14 cellular contexts compared by ENCODE assay signal in the genomic region with DNA sequence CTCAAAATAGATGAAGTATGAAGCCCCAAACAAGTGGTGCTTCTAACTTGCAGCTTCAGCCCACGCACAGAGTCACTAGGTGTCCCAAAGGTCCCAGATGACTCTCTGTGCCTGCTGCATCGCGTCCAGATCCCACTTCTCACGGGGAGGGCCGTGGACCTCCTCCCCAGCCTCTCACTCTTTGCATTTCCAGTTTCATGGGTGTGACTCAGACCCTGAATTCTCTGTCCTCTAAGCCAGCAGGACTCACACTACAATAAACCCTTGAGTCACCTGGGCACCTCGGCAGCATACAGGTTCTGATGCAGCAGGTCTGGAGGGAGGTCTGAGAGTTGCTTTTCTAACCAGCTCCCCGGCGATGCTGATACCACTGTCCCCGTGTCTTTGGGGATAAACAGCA.
"Had no signal": no experiment of that assay in that cellular context is flagged by ENCODE, and none has a peak within 500 bp of the region (broad histone marks: within the 10 kb centered on the region; RNA-seq: fewer than 3 reads in every experiment).

No MANE protein-coding gene starts in this region.

- H3K9me3 Mint-ChIP-seq: activated CD4-positive, alpha-beta T cell treated with anti-CD3 and anti-CD28 coated beads, Interleukin-2, amount 10 ng/mL, durations not matched to agents 7 days and 5 days; memory B cell; nephron; stimulated activated naive CD8-positive, alpha-beta T cell treated with anti-CD3 and anti-CD28 coated beads, Interleukin-15, Interleukin-2, amounts not matched to agents 100 ng/mL and 50 ng/mL, for 24 hours had no signal

- H3K4me1 Mint-ChIP-seq: activated CD4-positive, alpha-beta T cell treated with anti-CD3 and anti-CD28 coated beads, Interleukin-2, amount 10 ng/mL, durations not matched to agents 7 days and 5 days; memory B cell had no signal

- H3K4me1 ChIP-seq: esophagus squamous epithelium, sigmoid colon had no signal

- H3K4me3 ChIP-seq: esophagus squamous epithelium, heart left ventricle, sigmoid colon had no signal

- H3K36me3 Mint-ChIP-seq: activated naive CD8-positive, alpha-beta T cell; memory B cell had no signal

- H3K27ac ChIP-seq: esophagus squamous epithelium, heart left ventricle, sigmoid colon had no signal

- DNase-seq: activated CD4-positive, alpha-beta T cell treated with anti-CD3 and anti-CD28 coated beads, Interleukin-2, amount 10 ng/mL, durations not matched to agents 7 days and 5 days; activated CD4-positive, CD25-positive, alpha-beta regulatory T cell; activated effector memory CD4-positive, alpha-beta T cell treated with Interleukin-2 at 50 U/mL for 16 hours; activated T-cell treated with anti-CD3 and anti-CD28 coated beads, Interleukin-2, amount 50 U/mL, for 1 hour; esophagus squamous epithelium; foreskin fibroblast; heart left ventricle; sigmoid colon; stimulated activated CD4-positive, alpha-beta T cell treated with anti-CD3 and anti-CD28 coated beads, Interleukin-2, amount 100 ng/mL, for 48 hours; T-helper 2 cell had no signal

- H3K4me3 Mint-ChIP-seq: activated CD4-positive, alpha-beta T cell treated with anti-CD3 and anti-CD28 coated beads, Interleukin-2, amount 10 ng/mL, durations not matched to agents 7 days and 5 days; activated naive CD8-positive, alpha-beta T cell; memory B cell; nephron; stimulated activated naive CD8-positive, alpha-beta T cell treated with anti-CD3 and anti-CD28 coated beads, Interleukin-15, Interleukin-2, amounts not matched to agents 100 ng/mL and 50 ng/mL, for 24 hours had no signal

- H3K9me3 ChIP-seq: esophagus squamous epithelium, heart left ventricle, sigmoid colon had no signal

- H3K27me3 ChIP-seq: esophagus squamous epithelium, heart left ventricle, sigmoid colon had no signal

- H3K27ac Mint-ChIP-seq: activated CD4-positive, alpha-beta T cell treated with anti-CD3 and anti-CD28 coated beads, Interleukin-2, amount 10 ng/mL, durations not matched to agents 7 days and 5 days; activated naive CD8-positive, alpha-beta T cell; memory B cell; stimulated activated naive CD8-positive, alpha-beta T cell treated with anti-CD3 and anti-CD28 coated beads, Interleukin-15, Interleukin-2, amounts not matched to agents 100 ng/mL and 50 ng/mL, for 24 hours had no signal

- ATAC-seq: heart left ventricle had no signal

- H3K27me3 Mint-ChIP-seq: activated CD4-positive, alpha-beta T cell treated with anti-CD3 and anti-CD28 coated beads, Interleukin-2, amount 10 ng/mL, durations not matched to agents 7 days and 5 days; activated naive CD8-positive, alpha-beta T cell; stimulated activated naive CD8-positive, alpha-beta T cell treated with anti-CD3 and anti-CD28 coated beads, Interleukin-15, Interleukin-2, amounts not matched to agents 100 ng/mL and 50 ng/mL, for 24 hours had no signal
